8 cellular contexts compared by ENCODE assay signal in the genomic region with DNA sequence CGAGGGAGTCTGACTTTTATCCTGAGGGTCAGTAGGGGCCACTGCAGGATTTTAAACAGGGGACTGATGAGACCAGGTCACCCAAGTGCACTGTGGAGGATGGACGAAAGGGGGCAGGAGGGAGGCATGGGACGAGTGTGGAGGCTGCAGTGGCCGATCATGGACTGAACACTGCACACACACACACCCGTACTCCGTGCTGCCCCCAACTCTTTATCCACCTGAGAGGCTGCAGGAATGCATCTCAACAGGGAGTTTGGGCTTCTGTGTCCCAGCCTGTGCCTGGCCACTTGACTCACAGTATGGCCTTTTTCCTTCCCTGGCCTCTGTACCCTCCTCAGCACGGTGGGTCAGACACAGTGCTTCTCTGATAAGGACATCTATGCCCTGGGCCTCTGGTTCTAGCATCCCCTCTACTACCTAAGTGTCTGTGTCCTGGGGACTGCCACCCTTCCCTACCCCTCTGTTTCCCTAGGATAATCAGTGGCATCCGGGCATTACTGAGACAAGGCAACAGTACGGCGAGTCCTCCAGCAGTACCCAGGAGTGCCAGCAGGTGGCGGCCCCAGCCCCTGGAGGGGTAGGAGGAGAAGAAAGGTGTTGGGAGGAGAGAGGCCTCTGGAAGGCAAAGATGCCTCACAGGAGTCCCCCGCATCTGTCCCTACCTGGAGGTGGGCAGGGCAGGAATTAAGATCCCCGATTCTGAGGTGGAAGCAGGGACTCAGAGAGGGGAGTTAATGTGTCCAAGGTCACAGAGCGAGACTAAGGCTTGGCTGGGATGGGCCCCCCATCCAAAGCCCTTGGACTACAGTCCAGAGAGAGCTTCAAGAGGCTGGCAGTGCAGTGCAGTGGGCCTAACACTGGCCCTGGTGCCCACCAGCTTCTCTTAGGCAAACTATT. TPM values are rescaled to one million over a fixed set of nuclear protein-coding genes. Genes with fewer than 3 reads are reported as not detected.
DNase-seq lines count a peak whose midpoint lies in the region; ATAC-seq and TF ChIP-seq lines count a peak whose summit lies in the region.

No MANE protein-coding gene starts in this region.

- POLR2A ChIA-PET in T-cell (lab: Charles Lee) = no interaction called here

- H3K27me3 Mint-ChIP-seq in T-cell = peaks cover 29 to 40% of the 10 kb centered on the region in 2 donors

- DNase-seq in ELR (ENCODE audit: low read depth) = peak; percentile 80
- peak; percentile 66 for DNase-seq in H4 (ENCODE audit: low spot score)
- DNase-seq in MV-4-11 (lab: John Stamatoyannopoulos, UW) = peak; percentile 15
- peak; percentile 19 to 76 (median 64) for DNase-seq in T-cell
- peak; percentile 60 for DNase-seq in amniotic epithelial cell (ENCODE audit: low read depth)
- DNase-seq in right cardiac atrium = peak; percentile 84 to 95 (median 93)
- peak; percentile 89 for DNase-seq in sigmoid colon
- no peak for DNase-seq in DMS79 treated with DMSO at 0.1 percent for 48 hours (lab: John Stamatoyannopoulos, UW)

- H3K9me3 Mint-ChIP-seq in T-cell = no peaks in the 10 kb centered on the region

- H3K4me3 ChIP-seq in right cardiac atrium (ENCODE audit: low read length) = no peak overlapping the region
- no peak overlapping the region for H3K4me3 ChIP-seq in sigmoid colon

- H3K36me3 Mint-ChIP-seq in T-cell = no peaks in the 10 kb centered on the region

- TF ChIP-seq EP300 in sigmoid colon (IDR thresholded peaks at IDR 0.05) = no peak

- H3K27ac ChIP-seq in right cardiac atrium (ENCODE audit: low read length) (peak overlapping the region; percentile 18), sigmoid colon (peak overlapping the region in 3 of 4 donors; percentile 85 to 92 (median 89))

- intact Hi-C loops in right cardiac atrium (cut with DNase I) = loop anchor here (1.0 to 10.0 kb wide), 3 partner anchors 53 to 57 kb away; no protein-coding TSS in a partner anchor
- intact Hi-C loops in sigmoid colon (cut with DNase I) = loop anchor here (1.0 to 10.0 kb wide), 2 partner anchors 57 to 193 kb away; a partner anchor contains a TSS

- H3K4me3 Mint-ChIP-seq in T-cell = no peak overlapping the region

- 49% methylated on average over 14 of the region's 14 CpGs for WGBS in right cardiac atrium
- WGBS in sigmoid colon, 2 donors = 15 to 47% methylated on average over 14 of the region's 14 CpGs

- peak; percentile 71 to 95 (median 92) for TF ChIP-seq CTCF in sigmoid colon (IDR thresholded peaks at IDR 0.05)

- ATAC-seq in T-cell (replicated peaks in 1 of 4) (peak; percentile 66 to 75 (median 72)), right cardiac atrium (peak; percentile 58 to 64)

- H3K27me3 ChIP-seq in right cardiac atrium (ENCODE audit: control insufficient read depth, insufficient read depth) (no peaks in the 10 kb centered on the region), sigmoid colon (peaks cover 0 to 4% (median under 1%) of the 10 kb centered on the region in 3 donors)

- H3K9me3 ChIP-seq in right cardiac atrium (ENCODE audit: control insufficient read depth, low read length) (no peaks in the 10 kb centered on the region), sigmoid colon (no peaks in the 10 kb centered on the region)

- TF ChIP-seq POLR2A in sigmoid colon (IDR thresholded peaks at IDR 0.05) = no peak

- no peak overlapping the region for H3K27ac Mint-ChIP-seq in T-cell

- H3K4me1 ChIP-seq in right cardiac atrium (ENCODE audit: control insufficient read depth, insufficient read depth, low read length) (peaks cover 7% of the 10 kb centered on the region), sigmoid colon (peaks cover 0 to 19% (median 3%) of the 10 kb centered on the region in 4 donors)

- H3K36me3 ChIP-seq in sigmoid colon = no peaks in the 10 kb centered on the region

- peaks cover 0 to under 1% (median under 1%) of the 10 kb centered on the region in 3 donors for H3K4me1 Mint-ChIP-seq in T-cell

- CTCF ChIA-PET in T-cell (lab: Charles Lee) = interaction anchor here (0.6 to 0.9 kb wide), 2 partner anchors 12 to 57 kb away, joined by 3 to 4 read pairs; no protein-coding TSS in a partner anchor

RNA-seq across cellular contexts. Expression of a gene that starts 5.1 kb away (rescaled TPM):
- total RNA-seq in H4 (2014; rRNA removed; shearing (Covaris generic)) = not detected in 2 replicates
- total RNA-seq in T-cell (under 1 TPM in 1 of 5 donors, not detected in 4; 0.23 TPM), right cardiac atrium (under 1 TPM in 1 of 4 donors, not detected in 3; 0.23 TPM), sigmoid colon (1 to 10 TPM in 1 of 4 donors, under 1 TPM in 1, not detected in 2; 0.71 to 1.4 TPM)
- polyA plus RNA-seq in right cardiac atrium (0.09 TPM), sigmoid colon (100 to 1,000 TPM; 325 to 455 (median 330) TPM)

RNA-seq across cellular contexts. Expression of a gene that starts 5.8 kb away (rescaled TPM):
- 21.6 and 30.1 TPM in 2 replicates for total RNA-seq in H4 (2014; rRNA removed; shearing (Covaris generic))
- 1 to 10 TPM in 3 of 5 donors, under 1 TPM in 2; 0.32 to 3.6 (median 1.6) TPM for total RNA-seq in T-cell
- total RNA-seq in right cardiac atrium = 10 to 100 TPM; 42.7 to 68.0 (median 46.4) TPM
- 24.6 TPM for polyA plus RNA-seq in right cardiac atrium
- total RNA-seq in sigmoid colon = 100 to 1,000 TPM in 1 of 4 donors, 10 to 100 TPM in 3; 54.9 to 104 (median 69.4) TPM
- polyA plus RNA-seq in sigmoid colon = 10 to 100 TPM in 1 of 3 donors, 1 to 10 TPM in 2; 3.9 to 26.7 (median 6.0) TPM

RNA-seq across cellular contexts. Expression of a gene that starts 28.4 kb away (rescaled TPM):
- total RNA-seq in H4 (2014; rRNA removed; shearing (Covaris generic)) = not detected in 2 replicates
- total RNA-seq in T-cell (not detected), right cardiac atrium (not detected), sigmoid colon (not detected)
- polyA plus RNA-seq in right cardiac atrium (not detected), sigmoid colon (10 to 100 TPM in 1 of 3 donors, under 1 TPM in 2; 0.46 to 10.8 (median 0.60) TPM)
